1 cellular context compared by ENCODE assay signal in genomic region chr1:56563045-56563444, GRCh38.
TF ChIP-seq lines count a peak whose summit lies in the region.

No MANE protein-coding gene starts in this region.

TF ChIP-seq in WTC11, 78 proteins besides CTCF, POLR2A, EP300 and RAD21 (continued from another document):
- no peak for TF ChIP-seq AFF4 (CRISPR knock-in tag; IDR thresholded peaks at IDR 0.05; ENCODE audit: borderline replicate concordance)
- TF ChIP-seq E2F1 (CRISPR knock-in tag; IDR thresholded peaks at IDR 0.05): no peak
- TF ChIP-seq ZSCAN18 (CRISPR knock-in tag; IDR thresholded peaks at IDR 0.05): no peak
- no peak for TF ChIP-seq ZNF219 (CRISPR knock-in tag; IDR thresholded peaks at IDR 0.05; ENCODE audit: borderline replicate concordance)
- TF ChIP-seq ESRRA (CRISPR knock-in tag; IDR thresholded peaks at IDR 0.05; ENCODE audit: borderline replicate concordance): no peak
